In genomic region chr10:99395750-99396445, GRCh38 we compare ENCODE assay signal across 1 cellular context.
TF ChIP-seq lines count a peak whose summit lies in the region.

No MANE protein-coding gene starts in this region.

TF ChIP-seq in HEK293, 187 proteins besides CTCF, POLR2A, EP300 and RAD21 (continued from another document):
- peak; percentile 75 for TF ChIP-seq SCRT2 (tag by site-specific recombination; IDR thresholded peaks at IDR 0.05)
- TF ChIP-seq ZNF404 (tag by site-specific recombination; IDR thresholded peaks at IDR 0.05), result no peak
- no peak for TF ChIP-seq ZNF777 (tag by site-specific recombination; IDR thresholded peaks at IDR 0.05; ENCODE audit: borderline replicate concordance)
- TF ChIP-seq ZNF449 (tag by site-specific recombination; IDR thresholded peaks at IDR 0.05), result peak; percentile 86
- peak; percentile 56 for TF ChIP-seq PRDM1 (tag by site-specific recombination; IDR thresholded peaks at IDR 0.05)
- TF ChIP-seq KLF17 (tag by site-specific recombination; IDR thresholded peaks at IDR 0.05), result peak; percentile 43; the same call in 1 of the 2 replicates
